10 cellular contexts compared by ENCODE assay signal in genomic region chr2:231396058-231396821, GRCh38. TPM values are rescaled to one million over a fixed set of nuclear protein-coding genes. Genes with fewer than 3 reads are reported as not detected.
DNase-seq lines count a peak whose midpoint lies in the region; FAIRE-seq and TF ChIP-seq lines count a peak whose summit lies in the region.
"Had no signal": no experiment of that assay in that cellular context is flagged by ENCODE, and none has a peak within 500 bp of the region (broad histone marks: within the 10 kb centered on the region; RNA-seq: fewer than 3 reads in every experiment).

No MANE protein-coding gene starts in this region.

- H3K9ac ChIP-seq in HUES48 (ENCODE audit: low read depth, low read length) (no peak overlapping the region), mucosa of rectum (ENCODE audit: low read depth in 1 of 2, low read length in 2 of 2) (peak overlapping the region; percentile 52 to 95)

- TF ChIP-seq CTCF in D721Med (IDR thresholded peaks at IDR 0.05; ENCODE audit: insufficient read depth, missing control alignments) = no peak

- H3K9me3 ChIP-seq in HUES48 (ENCODE audit: control insufficient read depth, insufficient read depth, low read length) (no peaks in the 10 kb centered on the region), ectodermal cell (ENCODE audit: control insufficient read depth, low read length) (no peaks in the 10 kb centered on the region), mucosa of rectum (ENCODE audit: control insufficient read depth in 2 of 2, low read length in 2 of 2) (no peaks in the 10 kb centered on the region)
- H3K9me3 ChIP-seq: SJSA1 had no signal

- 8 to 10% methylated on average over 41 of the region's 41 CpGs for WGBS in ectodermal cell, 2 experiments

- H3K27ac ChIP-seq in HUES48 (ENCODE audit: low read depth, low read length) (no peak overlapping the region), ectodermal cell (ENCODE audit: insufficient read depth, low read depth, low read length, poor library complexity, severe bottlenecking) (no peak overlapping the region), mucosa of rectum (ENCODE audit: low read depth in 2 of 2, low read length in 2 of 2) (peak overlapping the region; percentile 38 to 88)
- H3K27ac ChIP-seq: SJSA1 had no signal

- H3K4me3 ChIP-seq in HUES48 (ENCODE audit: low read depth, low read length) (peak overlapping the region; percentile 72), ectodermal cell (ENCODE audit: insufficient read depth, low read depth, low read length) (peak overlapping the region; percentile 30), mucosa of rectum (ENCODE audit: low read length in 2 of 2) (peak overlapping the region; percentile 80 to 83)
- H3K4me3 ChIP-seq: SJSA1 had no signal

- no peak for FAIRE-seq in D721Med (lab: Jason Lieb, UNC)

- DNase-seq in 8988T (peak; percentile 60), DMS79 (lab: John Stamatoyannopoulos, UW) (no peak), D721Med (ENCODE audit: insufficient read length, low spot score) (no peak), SW 1271 (lab: John Stamatoyannopoulos, UW) (no peak), NCI-H345 (lab: John Stamatoyannopoulos, UW) (no peak)
- DNase-seq: anterior cingulate cortex had no signal

- H3K36me3 ChIP-seq in HUES48 (ENCODE audit: control insufficient read depth, insufficient read depth, low read length) (peaks cover 22% of the 10 kb centered on the region), ectodermal cell (ENCODE audit: control insufficient read depth, insufficient read depth, low read length) (no peaks in the 10 kb centered on the region), mucosa of rectum (ENCODE audit: control insufficient read depth in 2 of 2, insufficient read depth in 2 of 2, low read length in 2 of 2) (peaks cover 9 to 26% of the 10 kb centered on the region in 2 donors)
- H3K36me3 ChIP-seq: SJSA1 had no signal

- peaks cover 32% of the 10 kb centered on the region for H3K4me1 ChIP-seq in HUES48 (ENCODE audit: control insufficient read depth, insufficient read depth, low read length)
- H3K4me1 ChIP-seq in ectodermal cell (ENCODE audit: control insufficient read depth, insufficient read depth, low read length) = peaks cover 9% of the 10 kb centered on the region
- H3K4me1 ChIP-seq in mucosa of rectum (ENCODE audit: control insufficient read depth in 2 of 2, insufficient read depth in 2 of 2, low read length in 2 of 2) = peaks cover 38 to 56% of the 10 kb centered on the region in 2 donors

- H3K27me3 ChIP-seq in HUES48 (ENCODE audit: control insufficient read depth, insufficient read depth, low read length) (no peaks in the 10 kb centered on the region), ectodermal cell (ENCODE audit: control insufficient read depth, insufficient read depth, low read length, poor library complexity, severe bottlenecking) (peaks cover 35% of the 10 kb centered on the region), mucosa of rectum (ENCODE audit: control insufficient read depth in 2 of 2, insufficient read depth in 2 of 2, low read length in 2 of 2) (peaks cover 5 to 7% of the 10 kb centered on the region in 2 donors)

RNA-seq across cellular contexts. Expression of gene B3GNT7, which starts 0.7 kb away (rescaled TPM):
- 1.0 TPM for polyA plus RNA-seq in ectodermal cell (2013, experiment 1 of 4)
- polyA plus RNA-seq in ectodermal cell (2013, experiment 2 of 4) = 1.3 TPM
- 0.85 TPM for polyA plus RNA-seq in ectodermal cell (2013, experiment 3 of 4)
- 1.1 TPM for polyA plus RNA-seq in ectodermal cell (2013, experiment 4 of 4)

Comparison
In these comparisons a context has a peak if more than half of its experiments do, and no peak if none do; other contexts are left out.
1. H3K27ac ChIP-seq: peak in mucosa of rectum (2 of 2); none in HUES48 (single experiment) and ectodermal cell (single experiment).
2. H3K4me3 ChIP-seq: peak in every context shown above with its lines; median percentile 82 in mucosa of rectum; 72 in HUES48; 30 in ectodermal cell.